Comparison of ENCODE assay signal across 8 cellular contexts in genomic region chr11:131748146-131749050, GRCh38.
A peak's percentile ranks its signal among the peaks of the same experiment; 100 is the strongest.
DNase-seq lines count a peak whose midpoint lies in the region; ATAC-seq and TF ChIP-seq lines count a peak whose summit lies in the region.

No MANE protein-coding gene starts in this region.

- H2BK15ac ChIP-seq in mesenchymal stem cell (ENCODE audit: low read depth, poor library complexity, severe bottlenecking): no peak overlapping the region

- no peak overlapping the region for H2AK5ac ChIP-seq in mesenchymal stem cell (ENCODE audit: low read length, severe bottlenecking)

- H3K27ac ChIP-seq in RWPE2 (ENCODE audit: poor library complexity, severe bottlenecking): no peak overlapping the region
- H3K27ac ChIP-seq in mesenchymal stem cell (ENCODE audit: low read length, poor library complexity, severe bottlenecking): no peak overlapping the region
- no peak overlapping the region for H3K27ac ChIP-seq in suprapubic skin

- peak; percentile 83 for ATAC-seq in GM19397 (IDR thresholded peaks at IDR 0.05; ENCODE audit: unreplicated experiment)
- ATAC-seq in RWPE2 (ENCODE audit: low read depth): peak; percentile 79

- H3K27me3 ChIP-seq in RWPE2 (ENCODE audit: insufficient read depth, poor library complexity, severe bottlenecking) (peaks cover 10% of the 10 kb centered on the region), mesenchymal stem cell (ENCODE audit: control insufficient read depth in 1 of 2, insufficient read depth in 1 of 2, low read length in 2 of 2) (no peaks in the 10 kb centered on the region), suprapubic skin (peaks cover 5% of the 10 kb centered on the region)

- no peak for TF ChIP-seq POLR2A in suprapubic skin (IDR thresholded peaks at IDR 0.05)

- no peaks in the 10 kb centered on the region for H3K4me1 ChIP-seq in RWPE2 (ENCODE audit: insufficient read depth, poor library complexity, severe bottlenecking)
- H3K4me1 ChIP-seq in mesenchymal stem cell (ENCODE audit: control insufficient read depth, insufficient read depth, low read depth, low read length): peaks cover 2% of the 10 kb centered on the region
- no peaks in the 10 kb centered on the region for H3K4me1 ChIP-seq in suprapubic skin

- WGBS in mesenchymal stem cell: 37% methylated on average over 12 of the region's 15 CpGs
- WGBS in suprapubic skin: 18% methylated on average over 15 of the region's 15 CpGs

- DNase-seq in DMS153 treated with DMSO at 0.1 percent for 48 hours (lab: John Stamatoyannopoulos, UW; ENCODE audit: unreplicated experiment): peak; percentile 70
- peak; percentile 26 for DNase-seq in HuH-7 (ENCODE audit: low spot score)
- no peak for DNase-seq in RWPE2 (ENCODE audit: low spot score)
- DNase-seq in dermis microvascular lymphatic vessel endothelial cell (ENCODE audit: low read depth in 2 of 2): peak; percentile 30 to 71
- peak; percentile 76 for DNase-seq in mesenchymal stem cell
- DNase-seq in suprapubic skin (ENCODE audit: low spot score in 2 of 2): no peak
- DNase-seq in central memory CD4-positive, alpha-beta T cell: no peak

- TF ChIP-seq CTCF in RWPE2 (IDR thresholded peaks at IDR 0.05; ENCODE audit: poor library complexity, severe bottlenecking): peak; percentile 89
- TF ChIP-seq CTCF in suprapubic skin (IDR thresholded peaks at IDR 0.05): peak; percentile 66 to 67

- H3K4ac ChIP-seq in mesenchymal stem cell (ENCODE audit: low read depth in 1 of 2, low read length in 2 of 2): no peak overlapping the region

- TF ChIP-seq EP300 in suprapubic skin (IDR thresholded peaks at IDR 0.05): no peak

- no peaks in the 10 kb centered on the region for H3K9me3 ChIP-seq in RWPE2 (ENCODE audit: severe bottlenecking)
- H3K9me3 ChIP-seq in mesenchymal stem cell (ENCODE audit: control insufficient read depth, low read length): no peaks in the 10 kb centered on the region
- H3K9me3 ChIP-seq in suprapubic skin: no peaks in the 10 kb centered on the region

- H3K9ac ChIP-seq in mesenchymal stem cell (ENCODE audit: low read length): peak overlapping the region; percentile 68

- no peak overlapping the region for H2BK12ac ChIP-seq in mesenchymal stem cell (ENCODE audit: low read length in 2 of 2)

- peak overlapping the region in 1 of 2 experiments; percentile 28 for H3K18ac ChIP-seq in mesenchymal stem cell (ENCODE audit: low read depth in 1 of 2, low read length in 2 of 2)

- no peak overlapping the region for H4K91ac ChIP-seq in mesenchymal stem cell (ENCODE audit: low read length)

- H4K8ac ChIP-seq in mesenchymal stem cell (ENCODE audit: low read length): no peak overlapping the region

- H2BK120ac ChIP-seq in mesenchymal stem cell (ENCODE audit: low read depth, low read length): no peak overlapping the region

- H3K4me3 ChIP-seq in RWPE2 (ENCODE audit: severe bottlenecking): no peak overlapping the region
- peak overlapping the region in 1 of 2 experiments; percentile 1 for H3K4me3 ChIP-seq in mesenchymal stem cell (ENCODE audit: insufficient read depth in 1 of 2, low read depth in 1 of 2, low read length in 2 of 2)
- H3K4me3 ChIP-seq in suprapubic skin: no peak overlapping the region

- no peak overlapping the region for H3K23ac ChIP-seq in mesenchymal stem cell (ENCODE audit: low read length in 2 of 2)

- no peak overlapping the region for H3K4me2 ChIP-seq in mesenchymal stem cell (ENCODE audit: low read length, poor library complexity, severe bottlenecking)

- no peak overlapping the region for H3K14ac ChIP-seq in mesenchymal stem cell (ENCODE audit: low read length in 2 of 2)

- no peak overlapping the region for H2AFZ ChIP-seq in mesenchymal stem cell (ENCODE audit: low read depth, low read length)

- H3K36me3 ChIP-seq in RWPE2 (ENCODE audit: low read depth) (no peaks in the 10 kb centered on the region), mesenchymal stem cell (ENCODE audit: control insufficient read depth in 1 of 2, insufficient read depth in 2 of 2, low read depth in 1 of 2, low read length in 2 of 2) (no peaks in the 10 kb centered on the region), suprapubic skin (no peaks in the 10 kb centered on the region)

- H2BK5ac ChIP-seq in mesenchymal stem cell (ENCODE audit: low read depth, low read length, poor library complexity, severe bottlenecking): no peak overlapping the region

- no peaks in the 10 kb centered on the region for H3K79me1 ChIP-seq in mesenchymal stem cell (replicated peaks; ENCODE audit: low read length, poor library complexity, severe bottlenecking)

Comparison
In these comparisons a context has a peak if more than half of its experiments do, and no peak if none do; other contexts are left out.
1. DNase-seq: peak in DMS153 treated with DMSO at 0.1 percent for 48 hours (single experiment), HuH-7 (single experiment), dermis microvascular lymphatic vessel endothelial cell (2 of 2) and mesenchymal stem cell (single experiment); none in RWPE2 (single experiment), suprapubic skin (0 of 2) and central memory CD4-positive, alpha-beta T cell (single experiment).